In the genomic region with DNA sequence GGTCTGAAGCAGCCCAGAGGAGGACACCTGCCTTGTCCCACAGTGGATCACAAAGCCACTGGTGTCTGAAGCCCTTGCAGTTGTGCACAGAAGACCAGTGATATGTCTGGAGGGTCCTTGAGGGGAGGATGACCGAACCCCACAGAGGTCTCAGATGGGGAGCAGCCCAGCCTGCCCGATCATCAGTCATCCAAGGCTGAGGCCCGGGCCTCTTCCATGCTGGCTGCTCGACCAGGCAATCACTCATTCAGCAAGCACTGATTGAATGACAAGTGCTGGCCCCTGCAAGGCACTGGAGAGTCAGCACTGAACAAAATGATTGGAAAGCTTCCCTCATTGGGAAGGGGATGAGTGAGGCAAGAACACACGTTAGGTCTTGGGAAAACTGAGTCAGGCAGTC, we compare ENCODE assay signal across 12 cellular contexts. TPM values are rescaled to one million over a fixed set of nuclear protein-coding genes. Genes with fewer than 3 reads are reported as not detected.
DNase-seq lines count a peak whose midpoint lies in the region; ATAC-seq, FAIRE-seq and TF ChIP-seq lines count a peak whose summit lies in the region.
"Had no signal": no experiment of that assay in that cellular context is flagged by ENCODE, and none has a peak within 500 bp of the region (broad histone marks: within the 10 kb centered on the region; RNA-seq: fewer than 3 reads in every experiment).

No MANE protein-coding gene starts in this region.

- peak overlapping the region; percentile 92 for H3K27ac Mint-ChIP-seq in CD4-positive, alpha-beta T cell
- peak overlapping the region; percentile 88 for H3K27ac Mint-ChIP-seq in activated naive CD8-positive, alpha-beta T cell treated with anti-CD3 and anti-CD28 coated beads, Interleukin-2, amount 50 U/mL, for 24 hours
- peak overlapping the region in 1 of 2 donors; percentile 89 for H3K27ac Mint-ChIP-seq in natural killer cell

- peaks cover 94% of the 10 kb centered on the region for H3K4me1 Mint-ChIP-seq in CD4-positive, alpha-beta T cell (ENCODE audit: low read depth)
- peaks cover 99% of the 10 kb centered on the region for H3K4me1 Mint-ChIP-seq in activated naive CD8-positive, alpha-beta T cell treated with anti-CD3 and anti-CD28 coated beads, Interleukin-2, amount 50 U/mL, for 24 hours
- H3K4me1 Mint-ChIP-seq in natural killer cell: peaks cover 98 to 100% of the 10 kb centered on the region in 2 donors

- FAIRE-seq in GM12892 (lab: Jason Lieb, UNC): peak; percentile 50
- FAIRE-seq: kidney had no signal

- peak; percentile 32; the same call in 1 of the 2 replicates for TF ChIP-seq POLR2A in GM12892 (IDR thresholded peaks at IDR 0.05; ENCODE audit: low read depth, low read length)

- CTCF ChIA-PET in CD4-positive, alpha-beta T cell (lab: Charles Lee): interaction anchor here (1.3 to 2.4 kb wide), 4 partner anchors 11 to 55 kb away, joined by 3 to 9 read pairs (median 6); a partner anchor contains a TSS

- H3K27ac ChIP-seq in CD4-positive, alpha-beta T cell (ENCODE audit: low read depth, low read length): peak overlapping the region; percentile 77

- H3K36me3 Mint-ChIP-seq in CD4-positive, alpha-beta T cell (ENCODE audit: low read depth): peaks cover 73% of the 10 kb centered on the region
- H3K36me3 Mint-ChIP-seq in activated naive CD8-positive, alpha-beta T cell treated with anti-CD3 and anti-CD28 coated beads, Interleukin-2, amount 50 U/mL, for 24 hours (ENCODE audit: low read depth): peaks cover 53% of the 10 kb centered on the region
- H3K36me3 Mint-ChIP-seq in natural killer cell: peaks cover 7% of the 10 kb centered on the region

- no peak for TF ChIP-seq CTCF in CD4-positive, alpha-beta T cell (IDR thresholded peaks at IDR 0.05)
- no peak for TF ChIP-seq CTCF in natural killer cell (IDR thresholded peaks at IDR 0.05)

- peak overlapping the region; percentile 22 for H3K4me3 Mint-ChIP-seq in CD4-positive, alpha-beta T cell
- H3K4me3 Mint-ChIP-seq in activated naive CD8-positive, alpha-beta T cell treated with anti-CD3 and anti-CD28 coated beads, Interleukin-2, amount 50 U/mL, for 24 hours: peak overlapping the region; percentile 1
- H3K4me3 Mint-ChIP-seq in natural killer cell: peak overlapping the region; percentile 93

- no peaks in the 10 kb centered on the region for H3K9me3 ChIP-seq in CD4-positive, alpha-beta T cell (ENCODE audit: control insufficient read depth, low read length)
- H3K9me3 ChIP-seq: Peyer's patch had no signal

- no peaks in the 10 kb centered on the region for H3K27me3 ChIP-seq in CD4-positive, alpha-beta T cell (ENCODE audit: control insufficient read depth, insufficient read depth, low read length)
- H3K27me3 ChIP-seq: Peyer's patch had no signal

- no peaks in the 10 kb centered on the region for H3K27me3 Mint-ChIP-seq in CD4-positive, alpha-beta T cell
- no peaks in the 10 kb centered on the region for H3K27me3 Mint-ChIP-seq in activated naive CD8-positive, alpha-beta T cell treated with anti-CD3 and anti-CD28 coated beads, Interleukin-2, amount 50 U/mL, for 24 hours
- H3K27me3 Mint-ChIP-seq in natural killer cell (ENCODE audit: low read depth in 2 of 2): no peaks in the 10 kb centered on the region

- ATAC-seq in CD4-positive, alpha-beta T cell (ENCODE audit: poor library complexity): no peak
- no peak for ATAC-seq in activated naive CD8-positive, alpha-beta T cell treated with anti-CD3 and anti-CD28 coated beads, Interleukin-2, amount 50 U/mL, for 24 hours
- ATAC-seq in natural killer cell (no peak), GM21381 (IDR thresholded peaks at IDR 0.05; ENCODE audit: unreplicated experiment) (no peak), GM18861 (IDR thresholded peaks at IDR 0.05; ENCODE audit: unreplicated experiment) (no peak)
- ATAC-seq: HCT116 had no signal

- intact Hi-C loops in CD4-positive, alpha-beta T cell (cut with DNase I, micrococcal nuclease): loop anchor here in 1 of 2 experiments (10.0 kb wide), 1 partner anchor 520 kb away; a partner anchor contains a TSS
- intact Hi-C loops in natural killer cell (cut with micrococcal nuclease): loop anchor here (10.0 kb wide), 1 partner anchor 800 kb away; a partner anchor contains a TSS

- H3K9me3 Mint-ChIP-seq in CD4-positive, alpha-beta T cell: peaks cover 9% of the 10 kb centered on the region
- peaks cover 8% of the 10 kb centered on the region for H3K9me3 Mint-ChIP-seq in activated naive CD8-positive, alpha-beta T cell treated with anti-CD3 and anti-CD28 coated beads, Interleukin-2, amount 50 U/mL, for 24 hours
- peaks cover 0 to 2% of the 10 kb centered on the region in 2 donors for H3K9me3 Mint-ChIP-seq in natural killer cell

- POLR2A ChIA-PET in CD4-positive, alpha-beta T cell (lab: Charles Lee): interaction anchor here (0.9 to 5.3 kb wide), 6 partner anchors 9 to 56 kb away, joined by 3 to 94 read pairs (median 16); a partner anchor contains a TSS

- no peak for DNase-seq in CD4-positive, alpha-beta T cell
- DNase-seq in GM12892 (ENCODE audit: insufficient read length) (no peak), natural killer cell (no peak), NCI-H2196 treated with DMSO at 0.1 percent for 48 hours (lab: John Stamatoyannopoulos, UW; ENCODE audit: unreplicated experiment) (no peak)
- DNase-seq in activated naive CD8-positive, alpha-beta T cell treated with anti-CD3 and anti-CD28 coated beads, Interleukin-2, amount 50 U/mL, for 24 hours: no peak
- DNase-seq: kidney, NCI-H1694 treated with DMSO at 0.1 percent for 48 hours, NCI-H526 treated with DMSO at 0.1 percent for 48 hours had no signal

RNA-seq across cellular contexts. Expression of a gene that starts 10.5 kb away (rescaled TPM):
- 100 to 1,000 TPM; 153 to 159 TPM for total RNA-seq in CD4-positive, alpha-beta T cell
- polyA plus RNA-seq in GM12892 (2012; ENCODE audit: missing spikeins): 45.2 TPM
- 100 to 1,000 TPM; 254 to 364 (median 348) TPM for total RNA-seq in natural killer cell

Comparison
In these comparisons a context has a peak if more than half of its experiments do, and no peak if none do; other contexts are left out.
1. H3K4me3 Mint-ChIP-seq: peak in every context shown above with its lines; median percentile 93 in natural killer cell; 22 in CD4-positive, alpha-beta T cell; 1 in activated naive CD8-positive, alpha-beta T cell treated with anti-CD3 and anti-CD28 coated beads, Interleukin-2, amount 50 U/mL, for 24 hours.